Comparison of ENCODE assay signal across 11 cellular contexts in genomic region chr13:76882431-76882830, GRCh38. TPM values are rescaled to one million over a fixed set of nuclear protein-coding genes. Genes with fewer than 3 reads are reported as not detected.
DNase-seq lines count a peak whose midpoint lies in the region; ATAC-seq, FAIRE-seq and TF ChIP-seq lines count a peak whose summit lies in the region.
"Had no signal": no experiment of that assay in that cellular context is flagged by ENCODE, and none has a peak within 500 bp of the region (broad histone marks: within the 10 kb centered on the region; RNA-seq: fewer than 3 reads in every experiment).

No MANE protein-coding gene starts in this region.

- intact Hi-C loops in transverse colon (cut with DNase I; ENCODE audit: low total_unique reads) = loop anchor here (10.0 kb wide), 1 partner anchor 218 kb away; no protein-coding TSS in a partner anchor

- TF ChIP-seq EP300 in transverse colon (IDR thresholded peaks at IDR 0.05; ENCODE audit: low read depth) = no peak

- 60 to 69% methylated on average over 4 of the region's 4 CpGs for WGBS in transverse colon (ENCODE audit: low coverage in 1 of 2), 2 donors

- no peaks in the 10 kb centered on the region for H3K9me3 Mint-ChIP-seq in activated naive CD8-positive, alpha-beta T cell (ENCODE audit: low read depth)
- H3K9me3 Mint-ChIP-seq in activated naive CD8-positive, alpha-beta T cell treated with anti-CD3 and anti-CD28 coated beads, Interleukin-2, amount 50 U/mL, for 24 hours = no peaks in the 10 kb centered on the region
- H3K9me3 Mint-ChIP-seq in astrocyte (ENCODE audit: unreplicated experiment) = peaks cover 3% of the 10 kb centered on the region

- peaks cover 16% of the 10 kb centered on the region for H3K4me1 ChIP-seq in astrocyte (ENCODE audit: insufficient read depth, low read length)
- peaks cover 0 to 32% (median 14%) of the 10 kb centered on the region in 4 donors for H3K4me1 ChIP-seq in transverse colon

- FAIRE-seq in astrocyte (lab: Jason Lieb, UNC) = no peak
- FAIRE-seq in islet of Langerhans (lab: Jason Lieb, UNC) = peak; percentile 38

- H3K27me3 Mint-ChIP-seq in activated naive CD8-positive, alpha-beta T cell = no peaks in the 10 kb centered on the region
- H3K27me3 Mint-ChIP-seq in activated naive CD8-positive, alpha-beta T cell treated with anti-CD3 and anti-CD28 coated beads, Interleukin-2, amount 50 U/mL, for 24 hours = peaks cover 8% of the 10 kb centered on the region
- H3K27me3 Mint-ChIP-seq in astrocyte (ENCODE audit: low read depth, unreplicated experiment) = peaks cover 10% of the 10 kb centered on the region

- H3K4me3 Mint-ChIP-seq in activated naive CD8-positive, alpha-beta T cell = peak overlapping the region; percentile 6
- H3K4me3 Mint-ChIP-seq in activated naive CD8-positive, alpha-beta T cell treated with anti-CD3 and anti-CD28 coated beads, Interleukin-2, amount 50 U/mL, for 24 hours = no peak overlapping the region
- H3K4me3 Mint-ChIP-seq in astrocyte (ENCODE audit: unreplicated experiment) = no peak overlapping the region

- H3K9me3 ChIP-seq in astrocyte (ENCODE audit: insufficient read depth, low read depth, low read length) (no peaks in the 10 kb centered on the region), transverse colon (no peaks in the 10 kb centered on the region)
- H3K9me3 ChIP-seq: SK-N-SH had no signal

- H3K4me1 Mint-ChIP-seq in activated naive CD8-positive, alpha-beta T cell (ENCODE audit: low read depth) = peaks cover 64% of the 10 kb centered on the region
- H3K4me1 Mint-ChIP-seq in activated naive CD8-positive, alpha-beta T cell treated with anti-CD3 and anti-CD28 coated beads, Interleukin-2, amount 50 U/mL, for 24 hours = peaks cover 55% of the 10 kb centered on the region
- H3K4me1 Mint-ChIP-seq in astrocyte (ENCODE audit: low read depth, unreplicated experiment) = peaks cover 15% of the 10 kb centered on the region

- H3K9ac ChIP-seq in astrocyte (ENCODE audit: low read length) = no peak overlapping the region

- no peak overlapping the region for H2AFZ ChIP-seq in astrocyte (ENCODE audit: low read depth, low read length)

- H4K20me1 ChIP-seq in astrocyte (ENCODE audit: insufficient read depth, low read length) = no peaks in the 10 kb centered on the region

- no peak for TF ChIP-seq CTCF in astrocyte (IDR thresholded peaks at IDR 0.05; ENCODE audit: insufficient read depth, low read depth, low read length)
- TF ChIP-seq CTCF in transverse colon (IDR thresholded peaks at IDR 0.05) = no peak

- in situ Hi-C loops in transverse colon (cut with MboI; ENCODE audit: low pct_ligation_motif_present in 1 of 4, low pct_unique_long_range_greater_than_20kb in 1 of 4, low sequenced_read_pairs in 3 of 4) = loop anchor here in 2 of 4 donors (25.0 kb wide), 2 partner anchors 220 to 395 kb away; no protein-coding TSS in a partner anchor

- TF ChIP-seq POLR2A in transverse colon (IDR thresholded peaks at IDR 0.05) = no peak

- no peaks in the 10 kb centered on the region for H3K79me2 ChIP-seq in astrocyte (ENCODE audit: insufficient read depth, low read length)

- H3K4me2 ChIP-seq in astrocyte (ENCODE audit: low read length) = no peak overlapping the region

- no peak overlapping the region for H3K27ac ChIP-seq in astrocyte (ENCODE audit: low read depth, low read length)
- H3K27ac ChIP-seq in transverse colon = peak overlapping the region; percentile 33 to 93 (median 87)

- H3K27ac Mint-ChIP-seq in activated naive CD8-positive, alpha-beta T cell = no peak overlapping the region
- H3K27ac Mint-ChIP-seq in activated naive CD8-positive, alpha-beta T cell treated with anti-CD3 and anti-CD28 coated beads, Interleukin-2, amount 50 U/mL, for 24 hours = no peak overlapping the region
- no peak overlapping the region for H3K27ac Mint-ChIP-seq in astrocyte (ENCODE audit: unreplicated experiment)

- H3K36me3 ChIP-seq in astrocyte (ENCODE audit: insufficient read depth, low read length) (no peaks in the 10 kb centered on the region), transverse colon (no peaks in the 10 kb centered on the region)

- H3K36me3 Mint-ChIP-seq in activated naive CD8-positive, alpha-beta T cell = peaks cover 5% of the 10 kb centered on the region
- H3K36me3 Mint-ChIP-seq in activated naive CD8-positive, alpha-beta T cell treated with anti-CD3 and anti-CD28 coated beads, Interleukin-2, amount 50 U/mL, for 24 hours (ENCODE audit: low read depth) = peaks cover 5% of the 10 kb centered on the region
- no peaks in the 10 kb centered on the region for H3K36me3 Mint-ChIP-seq in astrocyte (ENCODE audit: low read depth, unreplicated experiment)

- H3K4me3 ChIP-seq in astrocyte (ENCODE audit: insufficient read depth, low read depth, low read length) = no peak overlapping the region
- H3K4me3 ChIP-seq in transverse colon = peak overlapping the region in 2 of 4 donors; percentile 39 to 80

- DNase-seq in activated naive CD8-positive, alpha-beta T cell treated with anti-CD3 and anti-CD28 coated beads, Interleukin-2, amount 50 U/mL, for 24 hours = no peak
- DNase-seq in astrocyte (ENCODE audit: low read depth) (peak; percentile 23), transverse colon (peak; percentile 11), NCI-H128 (lab: John Stamatoyannopoulos, UW; ENCODE audit: unreplicated experiment) (no peak)
- DNase-seq: activated T-cell treated with anti-CD3 and anti-CD28 coated beads, Interleukin-2, amount 50 U/mL, for 1 hour; NCI-H1417 treated with DMSO at 0.1 percent for 48 hours; SK-N-SH had no signal

- no peak for ATAC-seq in activated naive CD8-positive, alpha-beta T cell treated with anti-CD3 and anti-CD28 coated beads, Interleukin-2, amount 50 U/mL, for 24 hours
- ATAC-seq in GM21447 (IDR thresholded peaks at IDR 0.05; ENCODE audit: unreplicated experiment) (no peak), HG02885 (IDR thresholded peaks at IDR 0.05; ENCODE audit: poor library complexity, unreplicated experiment) (no peak)

- no peaks in the 10 kb centered on the region for H3K27me3 ChIP-seq in astrocyte (ENCODE audit: insufficient read depth, low read length)
- peaks cover 4% of the 10 kb centered on the region for H3K27me3 ChIP-seq in transverse colon

RNA-seq across cellular contexts. Expression of gene KCTD12, which starts 3.8 kb away (rescaled TPM):
- total RNA-seq in astrocyte = 13.0 and 13.7 TPM in 2 replicates
- total RNA-seq in transverse colon = 10 to 100 TPM; 24.2 to 34.8 (median 27.6) TPM

Comparison
In these comparisons a context has a peak if more than half of its experiments do, and no peak if none do; other contexts are left out.
1. DNase-seq: peak in astrocyte (single experiment) and transverse colon (single experiment); none in activated naive CD8-positive, alpha-beta T cell treated with anti-CD3 and anti-CD28 coated beads, Interleukin-2, amount 50 U/mL, for 24 hours (single experiment) and NCI-H128 (single experiment).